Comparison of ENCODE assay signal across 8 cellular contexts in the genomic region with DNA sequence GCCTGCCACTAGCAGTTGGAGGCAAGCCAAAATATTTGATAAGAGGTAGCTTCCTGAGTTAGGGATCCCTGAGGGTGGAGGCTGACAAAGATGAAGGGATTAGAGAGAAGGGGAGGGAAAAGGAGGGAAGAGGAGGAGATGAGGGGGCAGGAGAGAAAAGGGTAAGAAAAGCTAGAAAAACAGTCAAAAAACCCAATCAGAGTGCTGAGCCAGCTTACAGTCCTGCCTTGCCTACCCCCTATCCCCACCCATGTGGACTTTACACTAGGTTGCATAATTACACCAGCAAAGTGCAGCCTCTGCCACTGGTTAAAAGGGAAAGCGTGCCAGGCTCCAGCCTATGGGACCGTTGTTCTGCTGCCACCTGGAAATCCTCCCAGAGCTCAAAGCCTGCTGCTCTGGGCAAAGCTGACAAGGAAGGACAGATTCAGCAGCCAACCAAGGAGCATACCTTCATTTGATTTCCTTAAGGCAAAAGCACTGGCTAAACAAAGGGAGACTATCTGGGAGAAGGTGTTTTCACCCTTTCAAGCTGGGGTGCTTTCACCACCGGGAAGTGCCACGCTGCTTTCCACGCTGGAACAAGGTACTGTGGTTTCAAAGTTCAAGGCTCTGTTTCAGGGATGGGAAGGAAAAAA.
DNase-seq lines count a peak whose midpoint lies in the region; ATAC-seq and TF ChIP-seq lines count a peak whose summit lies in the region.

No MANE protein-coding gene starts in this region.

- POLR2A ChIA-PET in RWPE1 (lab: Yijun Ruan, JAX; ENCODE audit: low non-redundant PET): no interaction called here

- peaks cover 10% of the 10 kb centered on the region for H3K4me1 ChIP-seq in parathyroid adenoma

- H3K27ac ChIP-seq in RWPE1: peak overlapping the region; percentile 69
- peak overlapping the region; percentile 78 for H3K27ac ChIP-seq in parathyroid adenoma

- no peak for TF ChIP-seq CTCF in RWPE1 (conservative IDR thresholded peaks at IDR 0.05; ENCODE audit: low read depth)
- TF ChIP-seq CTCF in fibroblast of mammary gland (conservative IDR thresholded peaks at IDR 0.05; ENCODE audit: control insufficient read depth, insufficient read depth, low read depth, low read length): no peak
- TF ChIP-seq CTCF in parathyroid adenoma (IDR thresholded peaks at IDR 0.05): no peak
- no peak for TF ChIP-seq CTCF in GM13976 (IDR thresholded peaks at IDR 0.05; ENCODE audit: borderline replicate concordance, control extremely low read depth, extremely low read depth, insufficient read depth, missing control alignments)

- H3K27me3 ChIP-seq in parathyroid adenoma (ENCODE audit: control insufficient read depth, insufficient read depth, low read length): no peaks in the 10 kb centered on the region

- peaks cover 9% of the 10 kb centered on the region for H3K79me2 ChIP-seq in parathyroid adenoma

- H3K4me2 ChIP-seq in parathyroid adenoma (ENCODE audit: low read length): peak overlapping the region; percentile 48

- CTCF ChIA-PET in RWPE1 (lab: Yijun Ruan, JAX): interaction anchor here (0.7 kb wide), 1 partner anchor 133 kb away, joined by 4 read pairs; no protein-coding TSS in a partner anchor

- DNase-seq in NCI-H524 (lab: John Stamatoyannopoulos, UW) (peak; percentile 58 to 83), NCI-H524 treated with DMSO at 0.1 percent for 48 hours (lab: John Stamatoyannopoulos, UW) (no peak), RWPE1 (ENCODE audit: low spot score) (no peak), fibroblast of mammary gland (ENCODE audit: low read depth) (peak; percentile 43), GM13976 (ENCODE audit: low spot score) (no peak)
- no peak for DNase-seq in activated T-cell treated with anti-CD3 and anti-CD28 coated beads, Interleukin-2, amount 50 U/mL, for 48 hours

- H3K9me3 ChIP-seq in parathyroid adenoma (ENCODE audit: control insufficient read depth, low read length): no peaks in the 10 kb centered on the region

- no peak for ATAC-seq in HG02970 (IDR thresholded peaks at IDR 0.05; ENCODE audit: low FRiP score, unreplicated experiment)

- no peak overlapping the region for H3K9ac ChIP-seq in parathyroid adenoma

- H3K4me3 ChIP-seq in fibroblast of mammary gland (ENCODE audit: control insufficient read depth, low read depth, low read length): peak overlapping the region; percentile 35
- peak overlapping the region; percentile 18 for H3K4me3 ChIP-seq in parathyroid adenoma (ENCODE audit: low read depth, low read length)

- no peaks in the 10 kb centered on the region for H3K36me3 ChIP-seq in parathyroid adenoma (ENCODE audit: control insufficient read depth, insufficient read depth, low read length)

- in situ Hi-C loops in GM13976 (cut with MboI; ENCODE audit: low sequenced_read_pairs, unreplicated experiment): loop anchor here (10.0 to 25.0 kb wide), 2 partner anchors 167 to 950 kb away; no protein-coding TSS in a partner anchor

- peak overlapping the region; percentile 84 for H2AFZ ChIP-seq in parathyroid adenoma

Comparison
In these comparisons a context has a peak if more than half of its experiments do, and no peak if none do; other contexts are left out.
1. DNase-seq: peak in NCI-H524 (2 of 2) and fibroblast of mammary gland (single experiment); none in NCI-H524 treated with DMSO at 0.1 percent for 48 hours (single experiment), RWPE1 (single experiment), GM13976 (single experiment) and activated T-cell treated with anti-CD3 and anti-CD28 coated beads, Interleukin-2, amount 50 U/mL, for 48 hours (0 of 2).